8 cellular contexts compared by ENCODE assay signal in genomic region chr12:54304187-54304810, GRCh38. TPM values are rescaled to one million over a fixed set of nuclear protein-coding genes. Genes with fewer than 3 reads are reported as not detected.
DNase-seq lines count a peak whose midpoint lies in the region; ATAC-seq and TF ChIP-seq lines count a peak whose summit lies in the region.

No MANE protein-coding gene starts in this region.

- no peaks in the 10 kb centered on the region for H4K20me1 ChIP-seq in BLaER1

- peak overlapping the region; percentile 95 for H3K4me2 ChIP-seq in BLaER1

- no peaks in the 10 kb centered on the region for H3K9me3 Mint-ChIP-seq in activated T-cell treated with anti-CD3 and anti-CD28 coated beads, Interleukin-2, amount 50 U/mL, for 24 hours
- no peaks in the 10 kb centered on the region for H3K9me3 Mint-ChIP-seq in T-helper 2 cell treated with Interferon-gamma antibody and Interleukin-4, amounts not matched to agents 5 μg/mL and 100 μg/mL, for 36 hours

- H3K36me3 Mint-ChIP-seq in activated T-cell treated with anti-CD3 and anti-CD28 coated beads, Interleukin-2, amount 50 U/mL, for 24 hours (ENCODE audit: low read depth): no peaks in the 10 kb centered on the region
- H3K36me3 Mint-ChIP-seq in T-helper 2 cell treated with Interferon-gamma antibody and Interleukin-4, amounts not matched to agents 5 μg/mL and 100 μg/mL, for 36 hours (ENCODE audit: low read depth): no peaks in the 10 kb centered on the region

- ATAC-seq in body of pancreas: peak; percentile 87

- H3K4me1 Mint-ChIP-seq in activated T-cell treated with anti-CD3 and anti-CD28 coated beads, Interleukin-2, amount 50 U/mL, for 24 hours (ENCODE audit: low read depth): peaks cover 29% of the 10 kb centered on the region
- peaks cover 26% of the 10 kb centered on the region for H3K4me1 Mint-ChIP-seq in T-helper 2 cell treated with Interferon-gamma antibody and Interleukin-4, amounts not matched to agents 5 μg/mL and 100 μg/mL, for 36 hours (ENCODE audit: low read depth)

- TF ChIP-seq POLR2A in body of pancreas (IDR thresholded peaks at IDR 0.05) (no peak), lower leg skin (IDR thresholded peaks at IDR 0.05) (no peak)

- no peak overlapping the region for H3K27ac Mint-ChIP-seq in activated T-cell treated with anti-CD3 and anti-CD28 coated beads, Interleukin-2, amount 50 U/mL, for 24 hours
- no peak overlapping the region for H3K27ac Mint-ChIP-seq in T-helper 2 cell treated with Interferon-gamma antibody and Interleukin-4, amounts not matched to agents 5 μg/mL and 100 μg/mL, for 36 hours

- no peaks in the 10 kb centered on the region for H3K36me3 ChIP-seq in BLaER1
- no peaks in the 10 kb centered on the region for H3K36me3 ChIP-seq in body of pancreas (replicated peaks in 1 of 2; ENCODE audit: insufficient read depth in 1 of 2, low read depth in 2 of 2)

- no peak overlapping the region for H3K4me3 Mint-ChIP-seq in activated T-cell treated with anti-CD3 and anti-CD28 coated beads, Interleukin-2, amount 50 U/mL, for 24 hours
- H3K4me3 Mint-ChIP-seq in T-helper 2 cell treated with Interferon-gamma antibody and Interleukin-4, amounts not matched to agents 5 μg/mL and 100 μg/mL, for 36 hours: no peak overlapping the region

- 23 to 30% methylated on average over 10 to 12 of the region's 12 CpGs for WGBS in body of pancreas, 2 donors
- 15 to 19% methylated on average over 11 to 12 of the region's 12 CpGs for WGBS in lower leg skin, 2 donors

- H3K27ac ChIP-seq in BLaER1 (peak overlapping the region; percentile 97), body of pancreas (no peak overlapping the region)

- H3K27me3 ChIP-seq in BLaER1: no peaks in the 10 kb centered on the region
- no peaks in the 10 kb centered on the region for H3K27me3 ChIP-seq in body of pancreas

- peak overlapping the region; percentile 87 for H3K9ac ChIP-seq in BLaER1

- H3K4me1 ChIP-seq in BLaER1 (peaks cover 91% of the 10 kb centered on the region), body of pancreas (peaks cover 26% of the 10 kb centered on the region)

- H3K4me3 ChIP-seq in BLaER1: peak overlapping the region; percentile 58
- H3K4me3 ChIP-seq in body of pancreas: no peak overlapping the region
- no peak overlapping the region for H3K4me3 ChIP-seq in lower leg skin (ENCODE audit: low read depth, poor library complexity, severe bottlenecking)

- DNase-seq in LoVo (ENCODE audit: low spot score): peak; percentile 64
- peak; percentile 69 to 83 (median 81) for DNase-seq in body of pancreas
- peak; percentile 77 to 95 for DNase-seq in lower leg skin (ENCODE audit: low spot score in 2 of 2)
- DNase-seq in GM20000 (ENCODE audit: low spot score): no peak
- DNase-seq in activated T-cell treated with anti-CD3 and anti-CD28 coated beads, Interleukin-2, amount 50 U/mL, for 24 hours: no peak
- no peak for DNase-seq in T-helper 2 cell treated with Interferon-gamma antibody and Interleukin-4, amounts not matched to agents 5 μg/mL and 100 μg/mL, for 36 hours (ENCODE audit: low spot score)
- no peak for DNase-seq in activated T-cell treated with anti-CD3 and anti-CD28 coated beads, Interleukin-2, amount 50 U/mL, for 1 hour

- H3K9me3 ChIP-seq in BLaER1 (no peaks in the 10 kb centered on the region), body of pancreas (no peaks in the 10 kb centered on the region)

- peaks cover 58% of the 10 kb centered on the region for H3K27me3 Mint-ChIP-seq in activated T-cell treated with anti-CD3 and anti-CD28 coated beads, Interleukin-2, amount 50 U/mL, for 24 hours
- H3K27me3 Mint-ChIP-seq in T-helper 2 cell treated with Interferon-gamma antibody and Interleukin-4, amounts not matched to agents 5 μg/mL and 100 μg/mL, for 36 hours (ENCODE audit: low read depth): peaks cover 56% of the 10 kb centered on the region

- intact Hi-C loops in body of pancreas (cut with DNase I): no loop called here
- intact Hi-C loops in lower leg skin (cut with DNase I; ENCODE audit: low total_unique reads): no loop called here

- TF ChIP-seq CTCF in body of pancreas (IDR thresholded peaks at IDR 0.05): no peak
- TF ChIP-seq CTCF in lower leg skin (IDR thresholded peaks at IDR 0.05): no peak
- no peak for TF ChIP-seq CTCF in GM20000 (IDR thresholded peaks at IDR 0.05; ENCODE audit: extremely low read depth, missing control alignments)

RNA-seq across cellular contexts. Expression of gene NFE2, which starts 3.5 kb away (rescaled TPM):
- under 1 TPM in 1 of 2 donors, not detected in 1; 0.26 TPM for total RNA-seq in body of pancreas
- 10 to 100 TPM in 2 of 4 donors, 1 to 10 TPM in 2; 2.5 to 18.6 (median 8.1) TPM for total RNA-seq in lower leg skin

RNA-seq across cellular contexts. Expression of gene COPZ1, which starts 20.6 kb away (rescaled TPM):
- total RNA-seq in body of pancreas: 10 to 100 TPM; 34.3 to 71.3 TPM
- total RNA-seq in lower leg skin: 10 to 100 TPM; 55.6 to 86.5 (median 69.4) TPM

RNA-seq across cellular contexts. Expression of gene HNRNPA1, which starts 23.8 kb away (rescaled TPM):
- total RNA-seq in body of pancreas (100 to 1,000 TPM; 246 to 247 TPM), lower leg skin (100 to 1,000 TPM; 246 to 840 (median 399) TPM)

RNA-seq across cellular contexts. Expression of gene CBX5, which starts 24.4 kb away (rescaled TPM):
- total RNA-seq in body of pancreas: 10 to 100 TPM; 27.0 to 34.3 TPM
- 10 to 100 TPM; 13.2 to 26.4 (median 20.4) TPM for total RNA-seq in lower leg skin

RNA-seq across cellular contexts. Expression of gene GPR84, which starts 60.0 kb away (rescaled TPM):
- total RNA-seq in body of pancreas: not detected
- under 1 TPM in 1 of 4 donors, not detected in 3; 0.42 TPM for total RNA-seq in lower leg skin

Comparison
In these comparisons a context has a peak if more than half of its experiments do, and no peak if none do; other contexts are left out.
1. DNase-seq: peak in LoVo (single experiment), body of pancreas (4 of 4) and lower leg skin (2 of 2); none in GM20000 (single experiment), activated T-cell treated with anti-CD3 and anti-CD28 coated beads, Interleukin-2, amount 50 U/mL, for 24 hours (single experiment), T-helper 2 cell treated with Interferon-gamma antibody and Interleukin-4, amounts not matched to agents 5 μg/mL and 100 μg/mL, for 36 hours (single experiment) and activated T-cell treated with anti-CD3 and anti-CD28 coated beads, Interleukin-2, amount 50 U/mL, for 1 hour (single experiment).